26 cellular contexts compared by ENCODE assay signal in the genomic region with DNA sequence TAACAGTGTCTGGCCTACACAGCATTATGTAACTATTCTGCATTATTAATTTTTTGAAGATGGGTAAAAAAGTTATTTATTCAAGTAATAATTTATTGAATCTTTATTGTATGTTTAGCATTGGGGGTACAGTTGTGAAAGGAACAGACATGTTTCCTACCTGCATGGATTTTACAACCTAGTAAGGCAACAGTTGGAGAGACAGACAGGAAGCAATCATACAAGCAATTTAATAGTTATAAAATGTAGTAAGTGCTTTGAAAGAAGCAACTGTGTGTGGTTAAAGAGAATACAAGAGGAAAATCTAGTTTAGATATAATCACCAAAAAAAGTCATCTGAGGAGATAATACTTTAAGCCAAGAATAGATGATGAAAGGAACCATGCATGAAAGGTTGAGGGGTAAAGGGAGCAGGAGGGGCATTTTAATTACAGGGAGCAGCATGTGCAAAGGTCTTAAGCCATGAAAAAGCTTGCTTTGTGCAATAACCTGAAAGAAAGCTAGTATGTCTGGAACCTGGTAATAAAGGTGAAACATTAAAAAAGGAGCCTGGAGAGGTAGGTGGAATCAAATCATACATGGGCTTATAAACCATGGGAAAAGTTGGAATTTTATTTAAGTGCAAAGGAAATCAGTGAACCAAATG.
DNase-seq lines count a peak whose midpoint lies in the region; ATAC-seq, FAIRE-seq and TF ChIP-seq lines count a peak whose summit lies in the region.
"Had no signal": no experiment of that assay in that cellular context is flagged by ENCODE, and none has a peak within 500 bp of the region (broad histone marks: within the 10 kb centered on the region; RNA-seq: fewer than 3 reads in every experiment).

No MANE protein-coding gene starts in this region.

- H3K9ac ChIP-seq in BLaER1: no peak overlapping the region

- TF ChIP-seq CTCF in pancreas (IDR thresholded peaks at IDR 0.05): no peak
- TF ChIP-seq CTCF in GM20000 (IDR thresholded peaks at IDR 0.05; ENCODE audit: extremely low read depth, missing control alignments): no peak
- no peak for TF ChIP-seq CTCF in psoas muscle (IDR thresholded peaks at IDR 0.05)

- H3K27me3 ChIP-seq in BLaER1: no peaks in the 10 kb centered on the region
- no peaks in the 10 kb centered on the region for H3K27me3 ChIP-seq in pancreas
- peaks cover 0 to 6% (median 0%) of the 10 kb centered on the region in 3 donors for H3K27me3 ChIP-seq in psoas muscle (ENCODE audit: insufficient read depth in 3 of 3, low read length in 2 of 3)

- FAIRE-seq in pancreas (lab: Jason Lieb, UNC): peak; percentile 17
- FAIRE-seq: A549, GM12878, GM12892, GM18507 had no signal

- DNase-seq in NCI-H69 (lab: John Stamatoyannopoulos, UW): peak; percentile 60
- no peak for DNase-seq in left colon
- no peak for DNase-seq in pancreas
- DNase-seq in GM20000 (ENCODE audit: low spot score): no peak
- no peak for DNase-seq in psoas muscle
- no peak for DNase-seq in NCI-H446 treated with DMSO at 0.1 percent for 48 hours (lab: John Stamatoyannopoulos, UW)
- DNase-seq in NCI-H2107 treated with DMSO at 0.1 percent for 48 hours (lab: John Stamatoyannopoulos, UW; ENCODE audit: unreplicated experiment): no peak
- DNase-seq: AML-193; C1 segment of cervical spinal cord; Caco-2; Calu3; CD4-positive, alpha-beta T cell; CD8-positive, alpha-beta T cell; DMS 273 treated with DMSO at 0.1 percent for 48 hours; DMS153; DMS53; DMS79; DND-41; EL; GDM1 had no signal

- H3K27ac ChIP-seq in BLaER1: no peak overlapping the region
- H3K27ac ChIP-seq in pancreas: no peak overlapping the region
- no peak overlapping the region for H3K27ac ChIP-seq in psoas muscle
- H3K27ac ChIP-seq: 22Rv1, A549 had no signal

- H3K4me3 ChIP-seq in BLaER1: no peak overlapping the region
- no peak overlapping the region for H3K4me3 ChIP-seq in pancreas
- H3K4me3 ChIP-seq in psoas muscle: no peak overlapping the region
- H3K4me3 ChIP-seq: A549, GM12878 had no signal

- H3K9me3 ChIP-seq in BLaER1 (no peaks in the 10 kb centered on the region), pancreas (no peaks in the 10 kb centered on the region), psoas muscle (no peaks in the 10 kb centered on the region)
- H3K9me3 ChIP-seq: A549, Caco-2 had no signal

- no peaks in the 10 kb centered on the region for H3K36me3 ChIP-seq in BLaER1
- no peaks in the 10 kb centered on the region for H3K36me3 ChIP-seq in pancreas
- no peaks in the 10 kb centered on the region for H3K36me3 ChIP-seq in psoas muscle (ENCODE audit: insufficient read depth in 1 of 2, low read depth in 1 of 2)

- H3K4me2 ChIP-seq in BLaER1: peak overlapping the region; percentile 34
- H3K4me2 ChIP-seq: A549 had no signal

- no peaks in the 10 kb centered on the region for H4K20me1 ChIP-seq in BLaER1

- H3K4me1 ChIP-seq in BLaER1 (peaks cover 12% of the 10 kb centered on the region), pancreas (no peaks in the 10 kb centered on the region), psoas muscle (no peaks in the 10 kb centered on the region)
- H3K4me1 ChIP-seq: A549, Caco-2 had no signal

- intact Hi-C loops in left colon (cut with DNase I, micrococcal nuclease) (no loop called here), pancreas (cut with DNase I) (no loop called here), psoas muscle (cut with DNase I) (loop anchor here in 1 of 2 donors (10.0 kb wide), 1 partner anchor 61 kb away; no protein-coding TSS in a partner anchor)

- ATAC-seq in left colon (peak; percentile 93), pancreas (no peak), psoas muscle (no peak)
- ATAC-seq: A549; CD8-positive, alpha-beta T cell; GM12878 had no signal
